Comparison of ENCODE assay signal across 1 cellular context in genomic region chr1:234707641-234708040, GRCh38.
TF ChIP-seq lines count a peak whose summit lies in the region.

No MANE protein-coding gene starts in this region.

TF ChIP-seq in HepG2, 621 proteins besides CTCF, POLR2A, EP300 and RAD21 (continued from another document):
- no peak for TF ChIP-seq ZNF276 (CRISPR knock-in tag; IDR thresholded peaks at IDR 0.05; ENCODE audit: low read depth)
- TF ChIP-seq ETV6 (CRISPR knock-in tag; conservative IDR thresholded peaks at IDR 0.05): no peak
